Comparison of ENCODE assay signal across 16 cellular contexts in the genomic region with DNA sequence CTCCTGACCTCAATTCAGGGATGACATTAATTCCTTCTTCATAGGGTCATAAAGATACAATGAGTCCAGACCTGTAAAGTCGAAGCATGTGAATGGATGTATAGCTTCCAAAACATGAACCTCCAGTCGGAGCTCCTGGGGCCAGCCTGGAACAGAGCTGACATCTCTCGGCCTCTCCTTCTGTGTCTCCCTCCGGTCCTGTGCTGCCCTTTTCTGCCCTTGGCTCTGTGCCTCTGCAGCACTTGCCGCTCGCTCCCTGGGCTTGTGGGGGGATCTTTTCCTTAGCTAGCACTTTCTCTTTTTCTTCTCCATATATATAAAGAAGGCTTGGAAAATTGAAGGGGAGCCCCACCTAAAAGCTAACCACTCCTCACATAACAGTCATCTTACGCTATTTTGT.
"Had no signal": no experiment of that assay in that cellular context is flagged by ENCODE, and none has a peak within 500 bp of the region (broad histone marks: within the 10 kb centered on the region; RNA-seq: fewer than 3 reads in every experiment).

No MANE protein-coding gene starts in this region.

- H3K4me3 Mint-ChIP-seq: activated CD4-positive, alpha-beta T cell treated with anti-CD3 and anti-CD28 coated beads, Interleukin-2, amount 10 ng/mL, durations not matched to agents 7 days and 5 days; stimulated activated naive CD8-positive, alpha-beta T cell treated with anti-CD3 and anti-CD28 coated beads, Interleukin-15, amount 100 ng/mL, for 72 hours; type B pancreatic cell had no signal

- H3K27ac ChIP-seq: gastroesophageal sphincter, heart left ventricle, left lung, right atrium auricular region, testis had no signal

- H3K36me3 ChIP-seq: heart left ventricle, left lung had no signal

- H3K9me3 ChIP-seq: gastroesophageal sphincter, heart left ventricle, left lung, right atrium auricular region, testis had no signal

- DNase-seq: activated CD4-positive, alpha-beta T cell treated with anti-CD3 and anti-CD28 coated beads, Interleukin-2, amount 10 ng/mL, durations not matched to agents 7 days and 5 days; activated CD8-positive, alpha-beta memory T cell treated with anti-CD3 and anti-CD28 coated beads for 24 hours; activated CD8-positive, alpha-beta memory T cell treated with anti-CD3 and anti-CD28 coated beads, Interleukin-2, amount 50 U/mL, for 48 hours; activated effector memory CD4-positive, alpha-beta T cell treated with anti-CD3 and anti-CD28 coated beads, Interleukin-2, amount 50 U/mL, for 16 hours; activated naive CD4-positive, alpha-beta T cell treated with anti-CD3 and anti-CD28 coated beads, Interleukin-2, amount 50 U/mL, for 16 hours; activated T-cell treated with anti-CD3 and anti-CD28 coated beads, Interleukin-2, amount 50 U/mL, for 48 hours; heart left ventricle; kidney; left lung; stimulated activated CD4-positive, alpha-beta T cell treated with anti-CD3 and anti-CD28 coated beads, Interleukin-2, amount 100 ng/mL, for 24 hours; stimulated activated naive CD8-positive, alpha-beta T cell treated with anti-CD3 and anti-CD28 coated beads, Interleukin-15, amount 100 ng/mL, for 72 hours; testis had no signal

- ATAC-seq: gastroesophageal sphincter; stimulated activated naive CD8-positive, alpha-beta T cell treated with anti-CD3 and anti-CD28 coated beads, Interleukin-15, amount 100 ng/mL, for 72 hours had no signal

- H3K9me3 Mint-ChIP-seq: activated CD4-positive, alpha-beta T cell treated with anti-CD3 and anti-CD28 coated beads, Interleukin-2, amount 10 ng/mL, durations not matched to agents 7 days and 5 days; stimulated activated naive CD8-positive, alpha-beta T cell treated with anti-CD3 and anti-CD28 coated beads, Interleukin-15, amount 100 ng/mL, for 72 hours; type B pancreatic cell had no signal

- H3K27ac Mint-ChIP-seq: activated CD4-positive, alpha-beta T cell treated with anti-CD3 and anti-CD28 coated beads, Interleukin-2, amount 10 ng/mL, durations not matched to agents 7 days and 5 days; progenitor cell of endocrine pancreas; type B pancreatic cell had no signal

- H3K4me3 ChIP-seq: gastroesophageal sphincter, heart left ventricle, left lung, right atrium auricular region, testis had no signal

- H3K27me3 ChIP-seq: gastroesophageal sphincter, heart left ventricle, left lung, right atrium auricular region, testis had no signal

- H3K36me3 Mint-ChIP-seq: type B pancreatic cell had no signal

- H3K27me3 Mint-ChIP-seq: activated CD4-positive, alpha-beta T cell treated with anti-CD3 and anti-CD28 coated beads, Interleukin-2, amount 10 ng/mL, durations not matched to agents 7 days and 5 days; progenitor cell of endocrine pancreas; stimulated activated naive CD8-positive, alpha-beta T cell treated with anti-CD3 and anti-CD28 coated beads, Interleukin-15, amount 100 ng/mL, for 72 hours; type B pancreatic cell had no signal
